Comparison of ENCODE assay signal across 9 cellular contexts in the genomic region with DNA sequence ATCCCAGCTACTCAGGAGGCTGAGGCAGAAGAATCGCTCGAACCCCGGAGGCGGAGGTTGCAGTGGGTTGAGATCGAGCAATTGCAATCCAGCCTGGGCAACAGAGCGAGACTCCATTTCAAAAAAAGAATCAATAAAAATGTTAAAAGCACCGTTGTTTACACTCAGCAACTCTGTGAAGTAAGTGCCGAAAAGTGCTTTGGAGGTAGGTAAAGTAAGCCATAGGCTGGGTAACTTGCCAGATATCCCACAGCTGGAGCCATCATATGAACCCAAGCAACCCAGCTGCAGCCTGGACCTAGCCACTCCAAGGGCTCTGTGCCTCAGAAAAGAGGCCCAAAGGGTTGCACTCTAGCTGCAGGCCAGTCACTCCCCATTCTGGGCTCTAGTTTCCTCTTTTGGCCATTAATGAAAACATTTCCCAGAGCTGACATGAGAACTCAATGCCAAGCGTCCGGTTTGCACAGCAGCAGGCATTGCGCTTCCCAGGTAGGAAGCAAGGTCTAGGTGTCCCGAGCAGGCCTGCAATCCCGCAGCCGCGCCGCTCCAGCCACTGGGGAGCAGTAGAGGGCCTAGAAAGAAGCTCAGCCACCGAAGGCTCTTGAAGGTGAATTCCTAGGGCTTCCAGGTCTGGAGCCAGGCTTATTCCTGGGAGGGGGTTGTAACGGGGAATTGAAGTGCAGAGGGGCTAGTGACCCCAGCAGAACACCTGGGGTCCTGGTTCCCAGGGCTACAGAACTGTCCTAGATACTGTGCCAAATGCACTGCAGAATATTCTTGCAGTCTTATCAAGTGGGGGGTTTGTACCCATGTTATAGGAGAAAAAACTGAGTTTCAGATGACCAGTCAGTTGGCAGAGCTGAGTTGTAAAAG. TPM values are rescaled to one million over a fixed set of nuclear protein-coding genes. Genes with fewer than 3 reads are reported as not detected.
A peak's percentile ranks its signal among the peaks of the same experiment; 100 is the strongest.
DNase-seq lines count a peak whose midpoint lies in the region; ATAC-seq and TF ChIP-seq lines count a peak whose summit lies in the region.
"Had no signal": no experiment of that assay in that cellular context is flagged by ENCODE, and none has a peak within 500 bp of the region (broad histone marks: within the 10 kb centered on the region; RNA-seq: fewer than 3 reads in every experiment).

No MANE protein-coding gene starts in this region.

- TF ChIP-seq POLR2A in stomach (IDR thresholded peaks at IDR 0.05), result no peak

- H3K4me3 ChIP-seq in A673 (ENCODE audit: low read depth, low read length, poor library complexity, severe bottlenecking) (no peak overlapping the region), colonic mucosa (no peak overlapping the region), lung (no peak overlapping the region), stomach (no peak overlapping the region)
- H3K4me3 ChIP-seq: ovary had no signal

- ATAC-seq in lung (ENCODE audit: insufficient read depth, low FRiP score), result peak; percentile 43
- no peak for ATAC-seq in GM18868 (IDR thresholded peaks at IDR 0.05; ENCODE audit: unreplicated experiment)

- DNase-seq in A673 (ENCODE audit: low spot score), result peak; percentile 81
- DNase-seq in GM13977 (ENCODE audit: low spot score), result no peak
- peak; percentile 60 for DNase-seq in NCI-H2196 treated with DMSO at 0.1 percent for 48 hours (lab: John Stamatoyannopoulos, UW; ENCODE audit: unreplicated experiment)
- peak; percentile 66 for DNase-seq in activated CD4-positive, alpha-beta T cell treated with anti-CD3 and anti-CD28 coated beads for 1 hour
- DNase-seq in colonic mucosa, result peak; percentile 89
- peak; percentile 86 for DNase-seq in lung (ENCODE audit: low spot score)
- DNase-seq in stomach, result peak; percentile 88

- TF ChIP-seq EP300 in stomach (IDR thresholded peaks at IDR 0.05), result no peak

- H3K27ac ChIP-seq in A673 (ENCODE audit: low read depth, low read length, poor library complexity, severe bottlenecking) (peak overlapping the region; percentile 56), colonic mucosa (no peak overlapping the region), lung (ENCODE audit: low read depth in 1 of 2, low read length in 1 of 2) (peak overlapping the region in 1 of 2 donors; percentile 12), stomach (peak overlapping the region in 2 of 5 donors; percentile 61 to 67)
- H3K27ac ChIP-seq: ovary had no signal

- H3K4me1 ChIP-seq in A673 (ENCODE audit: insufficient read depth, low read length, poor library complexity, severe bottlenecking) (peaks cover 27% of the 10 kb centered on the region), colonic mucosa (peaks cover 5% of the 10 kb centered on the region), lung (ENCODE audit: control insufficient read depth in 2 of 2, insufficient read depth in 2 of 2, low read length in 2 of 2) (no peaks in the 10 kb centered on the region), stomach (peaks cover 4 to 66% (median 31%) of the 10 kb centered on the region in 4 donors)

- CTCF ChIA-PET in A673 (lab: Charles Lee), result interaction anchor here (0.6 to 1.1 kb wide), 5 partner anchors 11 to 173 kb away, joined by 3 to 7 read pairs (median 4); partner anchors contain the start of gene RABAC1

- POLR2A ChIA-PET in A673 (lab: Charles Lee; ENCODE audit: low non-redundant PET), result interaction anchor here (0.6 to 0.7 kb wide), 2 partner anchors 23 to 1725 kb away, joined by 3 read pairs; no protein-coding TSS in a partner anchor

- H3K36me3 ChIP-seq in A673 (ENCODE audit: insufficient read depth, low read length, poor library complexity, severe bottlenecking) (peaks cover 50% of the 10 kb centered on the region), colonic mucosa (peaks cover 25% of the 10 kb centered on the region), lung (ENCODE audit: control insufficient read depth in 2 of 2, insufficient read depth in 2 of 2, low read length in 2 of 2) (peaks cover 18 to 33% of the 10 kb centered on the region in 2 donors), stomach (peaks cover 33 to 51% (median 45%) of the 10 kb centered on the region in 4 donors)
- H3K36me3 ChIP-seq: ovary had no signal

- intact Hi-C loops in A673 (cut with micrococcal nuclease; ENCODE audit: unreplicated experiment) (loop anchor here (1.0 kb wide), 1 partner anchor 78 kb away; no protein-coding TSS in a partner anchor), colonic mucosa (cut with DNase I) (loop anchor here (1.0 to 5.0 kb wide), 2 partner anchors 62 to 79 kb away; no protein-coding TSS in a partner anchor), stomach (cut with DNase I; ENCODE audit: low total_unique reads) (loop anchor here (10.0 kb wide), 1 partner anchor 62 kb away; no protein-coding TSS in a partner anchor)

- H3K9ac ChIP-seq in colonic mucosa (ENCODE audit: low read depth in 2 of 2, low read length in 2 of 2), result no peak overlapping the region

- in situ Hi-C loops in GM13977 (cut with MboI; ENCODE audit: low pct_unique_long_range_greater_than_20kb, low sequenced_read_pairs, unreplicated experiment), result loop anchor here (5.0 kb wide), 1 partner anchor 79 kb away; no protein-coding TSS in a partner anchor

- H3K27me3 ChIP-seq in A673 (replicated peaks; ENCODE audit: insufficient read depth, low read depth, low read length, poor library complexity) (no peaks in the 10 kb centered on the region), colonic mucosa (no peaks in the 10 kb centered on the region), lung (ENCODE audit: control insufficient read depth, insufficient read depth) (no peaks in the 10 kb centered on the region), stomach (no peaks in the 10 kb centered on the region)
- H3K27me3 ChIP-seq: ovary had no signal

- TF ChIP-seq CTCF in A673 (conservative IDR thresholded peaks at IDR 0.05; ENCODE audit: low read depth, low read length), result peak; percentile 86
- TF ChIP-seq CTCF in GM13977 (IDR thresholded peaks at IDR 0.05; ENCODE audit: extremely low read depth, insufficient read depth, missing control alignments), result peak; percentile 96
- peak; percentile 82 for TF ChIP-seq CTCF in colonic mucosa (IDR thresholded peaks at IDR 0.05)
- peak; percentile 52 for TF ChIP-seq CTCF in lung (IDR thresholded peaks at IDR 0.05; ENCODE audit: control extremely low read depth, extremely low read depth)
- peak in 5 of 7 experiments; percentile 35 to 73 (median 67) for TF ChIP-seq CTCF in stomach (IDR thresholded peaks at IDR 0.05)

- 45 to 50% methylated on average over 18 of the region's 18 CpGs for WGBS in lung, 2 donors
- 38 to 43% (median 41%) methylated on average over 18 of the region's 18 CpGs for WGBS in stomach, 5 donors

- TSS peak; percentile 4 for BruUV-seq in A673 (replicated peaks; lab: Mats Ljungman, UMichigan)

- H3K9me3 ChIP-seq in A673 (ENCODE audit: low read depth, low read length, poor library complexity, severe bottlenecking), result no peaks in the 10 kb centered on the region
- no peaks in the 10 kb centered on the region for H3K9me3 ChIP-seq in colonic mucosa
- H3K9me3 ChIP-seq in lung (ENCODE audit: control insufficient read depth in 2 of 2, insufficient read depth in 1 of 2, low read length in 1 of 2), result no peaks in the 10 kb centered on the region
- no peaks in the 10 kb centered on the region for H3K9me3 ChIP-seq in stomach
- H3K9me3 ChIP-seq: ovary had no signal

RNA-seq across cellular contexts. Expression of gene CD79A, which starts 4.1 kb away (rescaled TPM):
- total RNA-seq in A673 (2021), result 14.4 and 17.8 TPM in 2 replicates
- 1 to 10 TPM; 3.5 to 3.8 TPM for total RNA-seq in colonic mucosa
- 10 to 100 TPM in 1 of 2 donors, 1 to 10 TPM in 1; 2.6 to 14.8 TPM for total RNA-seq in lung
- 1 to 10 TPM; 1.4 to 9.2 TPM for polyA plus RNA-seq in lung
- total RNA-seq in stomach, result 1 to 10 TPM in 2 of 5 donors, not detected in 3; 2.4 to 3.5 TPM
- 10 to 100 TPM in 1 of 3 donors, 1 to 10 TPM in 2; 1.5 to 18.7 (median 3.2) TPM for polyA plus RNA-seq in stomach

RNA-seq across cellular contexts. Expression of gene ARHGEF1, which starts 10.0 kb away (rescaled TPM):
- 159 and 164 TPM in 2 replicates for total RNA-seq in A673 (2021)
- 10 to 100 TPM; 64.1 to 98.7 TPM for total RNA-seq in colonic mucosa
- 100 to 1,000 TPM in 1 of 2 donors, 10 to 100 TPM in 1; 55.4 to 231 TPM for total RNA-seq in lung
- polyA plus RNA-seq in lung, result 100 to 1,000 TPM; 138 to 215 TPM
- total RNA-seq in stomach, result 100 to 1,000 TPM in 4 of 5 donors, 10 to 100 TPM in 1; 40.8 to 329 (median 224) TPM
- 100 to 1,000 TPM in 2 of 3 donors, 10 to 100 TPM in 1; 62.0 to 109 (median 106) TPM for polyA plus RNA-seq in stomach

RNA-seq across cellular contexts. Expression of gene RPS19, which starts 13.0 kb away (rescaled TPM):
- total RNA-seq in A673 (2021) (2,479 and 2,559 TPM in 2 replicates), colonic mucosa (1,000 to 10,000 TPM; 1,710 to 2,039 TPM), lung (1,000 to 10,000 TPM; 1,039 to 1,726 TPM), stomach (1,000 to 10,000 TPM in 3 of 5 donors, 100 to 1,000 TPM in 2; 394 to 1,489 (median 1,008) TPM)
- polyA plus RNA-seq in lung (1,000 to 10,000 TPM; 1,953 to 4,419 TPM), stomach (1,000 to 10,000 TPM; 2,818 to 4,242 (median 2,979) TPM)

RNA-seq across cellular contexts. Expression of gene DMRTC2, which starts 28.2 kb away (rescaled TPM):
- total RNA-seq in A673 (2021) (not detected in 2 replicates), colonic mucosa (not detected), lung (not detected), stomach (not detected)
- polyA plus RNA-seq in lung (under 1 TPM in 1 of 2 donors, not detected in 1; 0.03 TPM), stomach (not detected)
- total RNA-seq: ovary had no signal

RNA-seq across cellular contexts. Expression of gene LYPD4, which starts 28.5 kb away (rescaled TPM):
- total RNA-seq in A673 (2021) (not detected in 2 replicates), colonic mucosa (not detected), lung (not detected), stomach (not detected)
- polyA plus RNA-seq in lung (not detected), stomach (not detected)
- total RNA-seq: ovary had no signal
- polyA plus RNA-seq: ovary had no signal
